23 cellular contexts compared by ENCODE assay signal in genomic region chr17:14318109-14318905, GRCh38. TPM values are rescaled to one million over a fixed set of nuclear protein-coding genes. Genes with fewer than 3 reads are reported as not detected.
DNase-seq lines count a peak whose midpoint lies in the region; ATAC-seq, FAIRE-seq and TF ChIP-seq lines count a peak whose summit lies in the region.
"Had no signal": no experiment of that assay in that cellular context is flagged by ENCODE, and none has a peak within 500 bp of the region (broad histone marks: within the 10 kb centered on the region; RNA-seq: fewer than 3 reads in every experiment).

No MANE protein-coding gene starts in this region.

- no TSS peak for BruUV-seq in HepG2 (replicated peaks; lab: Mats Ljungman, UMichigan)

- peak overlapping the region; percentile 37 for H3K4me3 Mint-ChIP-seq in activated T-helper 1 cell treated with anti-CD3 and anti-CD28 coated beads, Interleukin-12 subunit alpha, Interleukin-12 subunit beta, Interleukin-2, Interleukin-4 antibody, amounts not matched to agents 30 ng/mL and 10 ng/mL and 1 ng/mL, durations not matched to agents 14 hours and 24 hours and 36 hours
- H3K4me3 Mint-ChIP-seq in natural killer cell, result peak overlapping the region; percentile 47
- H3K4me3 Mint-ChIP-seq: mesothelial cell of epicardium had no signal

- TF ChIP-seq EP300 in HepG2 (IDR thresholded peaks at IDR 0.05; ENCODE audit: low read depth in 2 of 2, low read length in 2 of 2) (no peak), HepG2 (CRISPR knock-in tag; IDR thresholded peaks at IDR 0.05; ENCODE audit: borderline replicate concordance) (no peak)

- POLR2A ChIA-PET in HepG2 (lab: Yijun Ruan, JAX), result interaction anchor here (1.0 to 3.2 kb wide), 4 partner anchors 9 to 55 kb away, joined by 3 to 39 read pairs (median 7); partner anchors contain the start of gene HS3ST3B1

- H3K9me3 ChIP-seq in HepG2 (ENCODE audit: low read length) (no peaks in the 10 kb centered on the region), right lobe of liver (no peaks in the 10 kb centered on the region)
- H3K9me3 ChIP-seq: adrenal gland, gastrocnemius medialis, vagina had no signal

- no peaks in the 10 kb centered on the region for H3K27me3 Mint-ChIP-seq in activated T-helper 1 cell treated with anti-CD3 and anti-CD28 coated beads, Interleukin-12 subunit alpha, Interleukin-12 subunit beta, Interleukin-2, Interleukin-4 antibody, amounts not matched to agents 30 ng/mL and 10 ng/mL and 1 ng/mL, durations not matched to agents 14 hours and 24 hours and 36 hours (ENCODE audit: insufficient read depth)
- no peaks in the 10 kb centered on the region for H3K27me3 Mint-ChIP-seq in natural killer cell (ENCODE audit: low read depth in 2 of 2)

- H3K36me3 Mint-ChIP-seq in activated T-helper 1 cell treated with anti-CD3 and anti-CD28 coated beads, Interleukin-12 subunit alpha, Interleukin-12 subunit beta, Interleukin-2, Interleukin-4 antibody, amounts not matched to agents 30 ng/mL and 10 ng/mL and 1 ng/mL, durations not matched to agents 14 hours and 24 hours and 36 hours (ENCODE audit: low read depth), result peaks cover 49% of the 10 kb centered on the region
- no peaks in the 10 kb centered on the region for H3K36me3 Mint-ChIP-seq in natural killer cell

- no peak for ATAC-seq in HepG2
- no peak for ATAC-seq in right lobe of liver
- ATAC-seq in natural killer cell, result peak in 1 of 3 donors; percentile 22
- ATAC-seq in GM21576 (IDR thresholded peaks at IDR 0.05; ENCODE audit: unreplicated experiment), result no peak
- ATAC-seq in HG02610 (IDR thresholded peaks at IDR 0.05; ENCODE audit: unreplicated experiment), result no peak
- ATAC-seq: gastrocnemius medialis, left cardiac atrium, sciatic nerve had no signal

- peaks cover 0 to 10% of the 10 kb centered on the region in 2 experiments; a peak in 4 of 5 replicates for H3K36me3 ChIP-seq in HepG2 (replicated peaks in 1 of 2; ENCODE audit: control insufficient read depth in 1 of 2, insufficient read depth in 2 of 2, low read length in 2 of 2)
- no peaks in the 10 kb centered on the region for H3K36me3 ChIP-seq in right lobe of liver
- H3K36me3 ChIP-seq: adrenal gland, cardiac muscle cell, gastrocnemius medialis, vagina had no signal

- DNase-seq in HepG2 (ENCODE audit: low spot score) (no peak), right lobe of liver (no peak), natural killer cell (no peak), NCI-H1436 (lab: John Stamatoyannopoulos, UW) (no peak)
- DNase-seq in activated T-helper 1 cell treated with anti-CD3 and anti-CD28 coated beads, Interleukin-12 subunit alpha, Interleukin-12 subunit beta, Interleukin-2, Interleukin-4 antibody, amounts not matched to agents 30 ng/mL and 10 ng/mL and 1 ng/mL, durations not matched to agents 14 hours and 24 hours and 36 hours (ENCODE audit: low spot score), result no peak
- DNase-seq: adrenal gland, AML-193, gastrocnemius medialis, left cardiac atrium, NCI-H1105, NCI-H2107, NCI-H748 treated with DMSO at 0.1 percent for 48 hours, occipital lobe, OCI-M1, T-helper 9 cell had no signal

- no peaks in the 10 kb centered on the region for H3K27me3 ChIP-seq in HepG2 (ENCODE audit: control insufficient read depth in 1 of 2, insufficient read depth in 2 of 2, low read length in 2 of 2)
- H3K27me3 ChIP-seq in right lobe of liver, result no peaks in the 10 kb centered on the region
- H3K27me3 ChIP-seq: adrenal gland, cardiac muscle cell, vagina had no signal

- peaks cover 63% of the 10 kb centered on the region for H3K4me1 Mint-ChIP-seq in activated T-helper 1 cell treated with anti-CD3 and anti-CD28 coated beads, Interleukin-12 subunit alpha, Interleukin-12 subunit beta, Interleukin-2, Interleukin-4 antibody, amounts not matched to agents 30 ng/mL and 10 ng/mL and 1 ng/mL, durations not matched to agents 14 hours and 24 hours and 36 hours (ENCODE audit: low read depth)
- peaks cover 78 to 80% of the 10 kb centered on the region in 2 donors for H3K4me1 Mint-ChIP-seq in natural killer cell

- TF ChIP-seq CTCF in HepG2 (CRISPR knock-in tag; IDR thresholded peaks at IDR 0.05), result no peak
- TF ChIP-seq CTCF in right lobe of liver (IDR thresholded peaks at IDR 0.05), result no peak
- no peak for TF ChIP-seq CTCF in natural killer cell (IDR thresholded peaks at IDR 0.05)

- TF ChIP-seq RAD21 in HepG2 (CRISPR knock-in tag; IDR thresholded peaks at IDR 0.05), result no peak

- H3K4me1 ChIP-seq in HepG2 (ENCODE audit: insufficient read depth, low read length), result peaks cover 96% of the 10 kb centered on the region
- peaks cover 0 to 60% (median 22%) of the 10 kb centered on the region in 4 donors for H3K4me1 ChIP-seq in right lobe of liver
- H3K4me1 ChIP-seq: adrenal gland, gastrocnemius medialis had no signal

- no peak overlapping the region for H3K4me2 ChIP-seq in HepG2 (ENCODE audit: low read depth, low read length)

- no peak for TF ChIP-seq POLR2A in HepG2 (IDR thresholded peaks at IDR 0.05; ENCODE audit: insufficient read depth in 1 of 2, low read depth in 2 of 2, low read length in 2 of 2)
- TF ChIP-seq POLR2A in right lobe of liver (IDR thresholded peaks at IDR 0.05), result no peak

- FAIRE-seq in HepG2 (lab: Jason Lieb, UNC), result no peak
- FAIRE-seq: GM12891 had no signal

- peaks cover 94% of the 10 kb centered on the region for H3K79me2 ChIP-seq in HepG2 (ENCODE audit: insufficient read depth, low read length)

- in situ Hi-C loops in HepG2 (cut with HindIII; ENCODE audit: extremely low pct_ligation_motif_present, low pct_unique_long_range_greater_than_20kb), result no loop called here

- peaks cover 20% of the 10 kb centered on the region for H4K20me1 ChIP-seq in HepG2 (ENCODE audit: insufficient read depth, low read length)

- no peak overlapping the region for H3K9ac ChIP-seq in HepG2 (ENCODE audit: insufficient read depth, low read depth, low read length)

- H3K4me3 ChIP-seq in HepG2 (replicated peaks in 1 of 3; ENCODE audit: insufficient read depth in 1 of 3, low read depth in 2 of 3, low read length in 3 of 3) (no peak overlapping the region), right lobe of liver (no peak overlapping the region)
- H3K4me3 ChIP-seq: adrenal gland, cardiac muscle cell, gastrocnemius medialis, vagina had no signal

- H3K27ac Mint-ChIP-seq in activated T-helper 1 cell treated with anti-CD3 and anti-CD28 coated beads, Interleukin-12 subunit alpha, Interleukin-12 subunit beta, Interleukin-2, Interleukin-4 antibody, amounts not matched to agents 30 ng/mL and 10 ng/mL and 1 ng/mL, durations not matched to agents 14 hours and 24 hours and 36 hours, result peak overlapping the region; percentile 52
- H3K27ac Mint-ChIP-seq in natural killer cell, result peak overlapping the region in 1 of 2 donors; percentile 61
- H3K27ac Mint-ChIP-seq: mesothelial cell of epicardium had no signal

- H3K9me3 Mint-ChIP-seq in activated T-helper 1 cell treated with anti-CD3 and anti-CD28 coated beads, Interleukin-12 subunit alpha, Interleukin-12 subunit beta, Interleukin-2, Interleukin-4 antibody, amounts not matched to agents 30 ng/mL and 10 ng/mL and 1 ng/mL, durations not matched to agents 14 hours and 24 hours and 36 hours, result no peaks in the 10 kb centered on the region
- H3K9me3 Mint-ChIP-seq in natural killer cell, result no peaks in the 10 kb centered on the region
- H3K9me3 Mint-ChIP-seq: mesothelial cell of epicardium had no signal

- 73% methylated on average over 11 of the region's 12 CpGs for WGBS in HepG2 (ENCODE audit: low lambda C conversion rate)
- 70% methylated on average over 2 of the region's 12 CpGs for WGBS in right lobe of liver (ENCODE audit: insufficient coverage, low coverage, low lambda C conversion rate, missing lambda C conversion rate)

- intact Hi-C loops in HepG2 (cut with micrococcal nuclease; ENCODE audit: unreplicated experiment) (no loop called here), right lobe of liver (cut with DNase I) (no loop called here), natural killer cell (cut with micrococcal nuclease) (no loop called here)
- intact Hi-C loops in activated T-helper 1 cell treated with anti-CD3 and anti-CD28 coated beads, Interleukin-12 subunit alpha, Interleukin-12 subunit beta, Interleukin-2, Interleukin-4 antibody, amounts not matched to agents 30 ng/mL and 10 ng/mL and 1 ng/mL, durations not matched to agents 14 hours and 24 hours and 36 hours (cut with micrococcal nuclease), result no loop called here

- CTCF ChIA-PET in HepG2 (lab: Yijun Ruan, JAX; ENCODE audit: low intra/inter-chr PET ratio, low total read pairs), result no interaction called here

- H2AFZ ChIP-seq in HepG2 (ENCODE audit: low read length), result no peak overlapping the region

- no peak overlapping the region for H3K27ac ChIP-seq in HepG2 (ENCODE audit: extremely low read length, insufficient read depth, low read length)
- no peak overlapping the region for H3K27ac ChIP-seq in right lobe of liver
- H3K27ac ChIP-seq: adrenal gland, cardiac muscle cell, epithelial cell of prostate, gastrocnemius medialis, vagina had no signal

RNA-seq across cellular contexts. Expression of gene HS3ST3B1, which starts 17.4 kb away (rescaled TPM):
- total RNA-seq in HepG2 (2016; rRNA removed; fragmentation: Illumina TruSeq; extraction: Trizol), result 35.3 and 39.5 TPM in 2 replicates
- total RNA-seq in HepG2 (2016; cell fraction: cytosol; rRNA removed; fragmentation: Illumina TruSeq; extraction: Trizol; ENCODE audit: low read depth), result 5.0 and 5.5 TPM in 2 replicates
- 33.5 and 37.1 TPM in 2 replicates for total RNA-seq in HepG2 (2016; cell fraction: insoluble cytoplasmic fraction; rRNA removed; fragmentation: Illumina TruSeq; extraction: Trizol)
- 21.9 and 24.5 TPM in 2 replicates for total RNA-seq in HepG2 (2016; cell fraction: membrane; rRNA removed; fragmentation: Illumina TruSeq; extraction: Trizol)
- total RNA-seq in HepG2 (2016; cell fraction: nucleus; rRNA removed; fragmentation: Illumina TruSeq; extraction: Trizol), result 34.7 and 37.1 TPM in 2 replicates
- 14.6 and 15.7 TPM in 2 replicates for polyA plus RNA-seq in HepG2 (2011; rRNA removed)
- polyA plus RNA-seq in HepG2 (2011; cell fraction: cytosol; rRNA removed), result 10.2 and 10.4 TPM in 2 replicates
- 16.6 and 20.5 TPM in 2 replicates for polyA plus RNA-seq in HepG2 (2011; cell fraction: nucleus; rRNA removed)
- polyA plus RNA-seq in HepG2 (2012), result 15.3 and 18.6 TPM in 2 replicates
- polyA plus RNA-seq in HepG2 (2016; cell fraction: cytosol; fragmentation: Illumina TruSeq; extraction: Trizol; ENCODE audit: low read depth), result 1.9 and 2.3 TPM in 2 replicates
- polyA plus RNA-seq in HepG2 (2016; cell fraction: insoluble cytoplasmic fraction; fragmentation: Illumina TruSeq; extraction: Trizol; ENCODE audit: low read depth), result 19.7 and 21.9 TPM in 2 replicates
- polyA plus RNA-seq in HepG2 (2016; cell fraction: membrane; fragmentation: Illumina TruSeq; extraction: Trizol; ENCODE audit: low read depth), result 7.2 and 7.3 TPM in 2 replicates
- polyA plus RNA-seq in HepG2 (2016; cell fraction: nucleus; fragmentation: Illumina TruSeq; extraction: Trizol; ENCODE audit: insufficient read depth, low read depth), result 39.2 and 41.9 TPM in 2 replicates
- polyA minus RNA-seq in HepG2 (2011; rRNA and poly(A)+ RNA removed; ENCODE audit: low replicate concordance), result 67.6 TPM in 1 of 2 replicates, not detected in the other
- 34.2 and 35.7 TPM in 2 replicates for polyA minus RNA-seq in HepG2 (2011; cell fraction: cytosol; rRNA and poly(A)+ RNA removed)
- 25.6 and 26.4 TPM in 2 replicates for polyA minus RNA-seq in HepG2 (2011; cell fraction: nucleus; rRNA and poly(A)+ RNA removed)
- 10 to 100 TPM; 22.5 to 36.6 (median 28.2) TPM for total RNA-seq in right lobe of liver
- 32.3 and 33.8 TPM in 2 replicates for total RNA-seq in activated T-helper 1 cell treated with anti-CD3 and anti-CD28 coated beads, Interleukin-12 subunit alpha, Interleukin-12 subunit beta, Interleukin-2, Interleukin-4 antibody, amounts not matched to agents 30 ng/mL and 10 ng/mL and 1 ng/mL, durations not matched to agents 14 hours and 24 hours and 36 hours
- 10 to 100 TPM; 14.1 to 18.6 (median 17.1) TPM for total RNA-seq in natural killer cell
